Comparison of ENCODE assay signal across 8 cellular contexts in the genomic region with DNA sequence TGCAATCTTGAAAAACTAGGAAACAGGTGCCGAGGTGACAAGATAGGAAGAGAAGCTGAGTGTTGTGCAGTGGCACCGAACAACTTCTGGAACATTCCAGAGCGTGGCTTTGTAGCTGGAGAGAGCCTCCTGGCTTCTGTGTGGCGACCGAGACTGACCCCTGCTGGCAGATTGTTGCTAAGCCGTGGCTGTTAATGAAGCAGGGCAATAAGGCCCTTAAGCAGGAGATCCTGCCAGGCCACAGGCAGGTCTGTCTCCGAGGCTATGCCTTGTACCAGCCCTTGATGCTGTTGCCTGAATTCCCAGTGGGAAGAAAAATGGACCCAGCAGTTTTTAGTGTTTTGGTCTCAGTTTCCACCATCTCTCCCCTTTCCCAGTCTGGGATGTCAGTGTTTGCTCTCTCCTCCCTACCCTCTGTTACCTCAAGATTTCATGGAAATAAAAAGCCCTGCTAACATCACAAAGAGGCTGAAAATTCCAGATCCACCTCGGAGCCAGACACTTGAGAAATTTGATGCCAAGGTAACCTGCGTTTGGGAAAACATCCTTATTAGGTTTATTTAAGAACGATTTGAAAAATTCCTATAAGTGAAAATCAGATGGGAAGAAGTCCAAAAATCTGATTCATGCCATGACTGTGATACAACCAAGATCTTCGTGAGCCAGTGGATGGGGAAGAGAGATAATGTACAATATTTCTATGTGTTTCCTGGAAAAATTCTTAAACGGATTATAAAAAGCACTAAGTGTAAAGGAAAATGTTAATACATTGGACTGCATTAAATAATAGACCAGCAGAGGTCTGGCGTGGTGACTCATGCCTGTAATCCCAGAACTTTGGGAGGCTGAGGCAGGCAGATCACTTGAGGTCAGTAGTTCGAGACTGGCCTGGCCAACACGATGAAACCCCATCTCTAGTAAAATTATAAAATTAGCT.
DNase-seq lines count a peak whose midpoint lies in the region; ATAC-seq, FAIRE-seq and TF ChIP-seq lines count a peak whose summit lies in the region.

No MANE protein-coding gene starts in this region.

- H3K36me3 Mint-ChIP-seq in T-helper 1 cell treated with Interleukin-12 subunit alpha and Interleukin-12 subunit beta and Interleukin-4 antibody, amounts not matched to agents 30 μg/mL and 1 μg/mL, for 36 hours (ENCODE audit: low read depth) = peaks cover 12% of the 10 kb centered on the region

- H3K79me2 ChIP-seq in Karpas-422 (ENCODE audit: low read length) (no peaks in the 10 kb centered on the region), hepatocyte (no peaks in the 10 kb centered on the region)

- peak overlapping the region; percentile 41 for H3K27ac Mint-ChIP-seq in T-helper 1 cell treated with Interleukin-12 subunit alpha and Interleukin-12 subunit beta and Interleukin-4 antibody, amounts not matched to agents 30 μg/mL and 1 μg/mL, for 36 hours

- 59% methylated on average over 15 of the region's 15 CpGs for WGBS in hepatocyte (ENCODE audit: low lambda C conversion rate, missing lambda C conversion rate)
- WGBS in small intestine, 3 donors = 48 to 58% (median 56%) methylated on average over 15 of the region's 15 CpGs

- no peaks in the 10 kb centered on the region for H3K36me3 ChIP-seq in Karpas-422 (ENCODE audit: insufficient read depth, low read length)
- no peaks in the 10 kb centered on the region for H3K36me3 ChIP-seq in ascending aorta
- H3K36me3 ChIP-seq in hepatocyte (replicated peaks; ENCODE audit: insufficient read depth, low read depth) = no peaks in the 10 kb centered on the region
- no peaks in the 10 kb centered on the region for H3K36me3 ChIP-seq in small intestine (ENCODE audit: control insufficient read depth in 2 of 2, insufficient read depth in 2 of 2, low read length in 2 of 2)

- H3K9ac ChIP-seq in Karpas-422 (ENCODE audit: low read length) = no peak overlapping the region

- H3K9me3 ChIP-seq in Karpas-422 (ENCODE audit: low read length) = peaks cover 5% of the 10 kb centered on the region; the same call in 1 of the 2 replicates
- no peaks in the 10 kb centered on the region for H3K9me3 ChIP-seq in ascending aorta
- no peaks in the 10 kb centered on the region for H3K9me3 ChIP-seq in hepatocyte (ENCODE audit: low read depth)
- H3K9me3 ChIP-seq in small intestine (ENCODE audit: control insufficient read depth, low read depth) = no peaks in the 10 kb centered on the region

- H4K20me1 ChIP-seq in Karpas-422 (ENCODE audit: insufficient read depth, low read depth, low read length) = no peaks in the 10 kb centered on the region
- H4K20me1 ChIP-seq in hepatocyte (ENCODE audit: insufficient read depth, poor library complexity, severe bottlenecking) = no peaks in the 10 kb centered on the region

- TF ChIP-seq CTCF in ascending aorta (IDR thresholded peaks at IDR 0.05) (peak; percentile 52 to 66 (median 54)), hepatocyte (IDR thresholded peaks at IDR 0.05; ENCODE audit: poor library complexity) (peak; percentile 82)

- DNase-seq in COR-L47 (lab: John Stamatoyannopoulos, UW) (peak; percentile 63), Karpas-422 (peak; percentile 90), ascending aorta (ENCODE audit: low spot score in 2 of 2) (peak; percentile 11 to 71), hepatocyte (ENCODE audit: low spot score) (peak; percentile 87), small intestine (peak; percentile 80), NCI-H774 (lab: John Stamatoyannopoulos, UW) (no peak)

- no peak overlapping the region for H3K27ac ChIP-seq in Karpas-422 (ENCODE audit: low read length)
- no peak overlapping the region for H3K27ac ChIP-seq in ascending aorta
- H3K27ac ChIP-seq in hepatocyte = peak overlapping the region; percentile 65
- H3K27ac ChIP-seq in small intestine (ENCODE audit: low read depth in 1 of 2, low read length in 1 of 2) = no peak overlapping the region

- no peak for FAIRE-seq in small intestine (lab: Jason Lieb, UNC)

- ATAC-seq in GM21381 (IDR thresholded peaks at IDR 0.05; ENCODE audit: unreplicated experiment) = peak; percentile 84

- no peak overlapping the region for H2AFZ ChIP-seq in Karpas-422 (ENCODE audit: low read length)
- H2AFZ ChIP-seq in hepatocyte = no peak overlapping the region

- intact Hi-C loops in ascending aorta (cut with DNase I) = loop anchor here (5.0 kb wide), 1 partner anchor 310 kb away; no protein-coding TSS in a partner anchor

- H3K4me1 ChIP-seq in Karpas-422 (ENCODE audit: low read length) (peaks cover 24% of the 10 kb centered on the region), ascending aorta (no peaks in the 10 kb centered on the region), hepatocyte (ENCODE audit: insufficient read depth) (no peaks in the 10 kb centered on the region), small intestine (ENCODE audit: control insufficient read depth in 2 of 2, insufficient read depth in 1 of 2, low read depth in 1 of 2, low read length in 1 of 2) (peaks cover 0 to 4% of the 10 kb centered on the region in 2 donors)

- peaks cover 27% of the 10 kb centered on the region for H3K4me1 Mint-ChIP-seq in T-helper 1 cell treated with Interleukin-12 subunit alpha and Interleukin-12 subunit beta and Interleukin-4 antibody, amounts not matched to agents 30 μg/mL and 1 μg/mL, for 36 hours (ENCODE audit: low read depth)

- H3K9me3 Mint-ChIP-seq in T-helper 1 cell treated with Interleukin-12 subunit alpha and Interleukin-12 subunit beta and Interleukin-4 antibody, amounts not matched to agents 30 μg/mL and 1 μg/mL, for 36 hours = peaks cover 3% of the 10 kb centered on the region

- H3K4me3 Mint-ChIP-seq in T-helper 1 cell treated with Interleukin-12 subunit alpha and Interleukin-12 subunit beta and Interleukin-4 antibody, amounts not matched to agents 30 μg/mL and 1 μg/mL, for 36 hours = no peak overlapping the region

- no peaks in the 10 kb centered on the region for H3K27me3 Mint-ChIP-seq in T-helper 1 cell treated with Interleukin-12 subunit alpha and Interleukin-12 subunit beta and Interleukin-4 antibody, amounts not matched to agents 30 μg/mL and 1 μg/mL, for 36 hours (ENCODE audit: low read depth)

- H3K27me3 ChIP-seq in Karpas-422 (ENCODE audit: low read length) (no peaks in the 10 kb centered on the region), ascending aorta (no peaks in the 10 kb centered on the region), hepatocyte (no peaks in the 10 kb centered on the region), small intestine (ENCODE audit: control insufficient read depth in 2 of 2, insufficient read depth in 2 of 2, low read length in 2 of 2) (no peaks in the 10 kb centered on the region)

- H3K4me3 ChIP-seq in Karpas-422 (ENCODE audit: low read length) = no peak overlapping the region
- H3K4me3 ChIP-seq in ascending aorta = no peak overlapping the region
- H3K4me3 ChIP-seq in hepatocyte = no peak overlapping the region
- H3K4me3 ChIP-seq in small intestine (ENCODE audit: low read depth in 1 of 2, low read length in 2 of 2) = no peak overlapping the region

- H3K9me2 ChIP-seq in Karpas-422 (replicated peaks; ENCODE audit: insufficient read depth, low read length) (no peaks in the 10 kb centered on the region), hepatocyte (replicated peaks; ENCODE audit: insufficient read depth) (no peaks in the 10 kb centered on the region)

- no peak overlapping the region for H3K4me2 ChIP-seq in Karpas-422 (ENCODE audit: low read depth, low read length, poor library complexity, severe bottlenecking)
- H3K4me2 ChIP-seq in hepatocyte = no peak overlapping the region
